23 cellular contexts compared by ENCODE assay signal in genomic region chr4:144627663-144628076, GRCh38. TPM values are rescaled to one million over a fixed set of nuclear protein-coding genes. Genes with fewer than 3 reads are reported as not detected.
DNase-seq lines count a peak whose midpoint lies in the region; FAIRE-seq and TF ChIP-seq lines count a peak whose summit lies in the region.
"Had no signal": no experiment of that assay in that cellular context is flagged by ENCODE, and none has a peak within 500 bp of the region (broad histone marks: within the 10 kb centered on the region; RNA-seq: fewer than 3 reads in every experiment).

No MANE protein-coding gene starts in this region.

- peak; percentile 79 for FAIRE-seq in H54 (lab: Jason Lieb, UNC)
- FAIRE-seq: colon, RCC 7860 had no signal

- H3K4me3 ChIP-seq in fibroblast of villous mesenchyme (ENCODE audit: low read depth, low read length): no peak overlapping the region
- H3K4me3 ChIP-seq: heart right ventricle, prostate gland, vagina had no signal

- no peak for TF ChIP-seq CTCF in fibroblast of villous mesenchyme (IDR thresholded peaks at IDR 0.05; ENCODE audit: insufficient read depth, low read depth, low read length)

- peaks cover 0 to 5% (median 0%) of the 10 kb centered on the region in 6 donors for H3K9me3 Mint-ChIP-seq in immature natural killer cell
- H3K9me3 Mint-ChIP-seq: CD4-positive, alpha-beta T cell; endodermal cell; H9; stimulated activated memory B cell treated with anti-CD40 and anti-IgM and Interleukin-4, amounts not matched to agents 10 μg/mL and 1 μg/mL and 100 μg/mL, for 72 hours had no signal

- no peaks in the 10 kb centered on the region for H3K4me1 Mint-ChIP-seq in immature natural killer cell
- H3K4me1 Mint-ChIP-seq: stimulated activated memory B cell treated with anti-CD40 and anti-IgM and Interleukin-4, amounts not matched to agents 10 μg/mL and 1 μg/mL and 100 μg/mL, for 72 hours had no signal

- DNase-seq in H54 (ENCODE audit: insufficient read length, low spot score) (no peak), amniotic epithelial cell (ENCODE audit: low read depth) (peak; percentile 81), fibroblast of villous mesenchyme (ENCODE audit: low read depth) (peak; percentile 20), pulmonary artery endothelial cell (ENCODE audit: low read depth, low spot score) (peak; percentile 95), NCI-H345 (lab: John Stamatoyannopoulos, UW) (no peak), immature natural killer cell (no peak)
- no peak for DNase-seq in effector CD8-positive, alpha-beta T cell (lab: John Stamatoyannopoulos, UW)
- DNase-seq: activated CD4-positive, alpha-beta T cell treated with anti-CD3 and anti-CD28 coated beads, Interleukin-2, amount 50 U/mL, for 1 hour; CD4-positive, alpha-beta T cell; DMS153; endodermal cell; H9; heart right ventricle; Kasumi-1; NCI-H524; SK-N-SH had no signal

- no peaks in the 10 kb centered on the region for H3K36me3 Mint-ChIP-seq in immature natural killer cell
- H3K36me3 Mint-ChIP-seq: activated naive CD4-positive, alpha-beta T cell treated with anti-CD3 and anti-CD28 coated beads, Interleukin-2, amount 50 U/mL, for 72 hours; stimulated activated memory B cell treated with anti-CD40 and anti-IgM and Interleukin-4, amounts not matched to agents 10 μg/mL and 1 μg/mL and 100 μg/mL, for 72 hours had no signal

- TF ChIP-seq POLR2A in H54 (IDR thresholded peaks at IDR 0.05; ENCODE audit: low read depth, low read length): no peak

- no peak overlapping the region for H3K27ac Mint-ChIP-seq in immature natural killer cell
- H3K27ac Mint-ChIP-seq: activated naive CD4-positive, alpha-beta T cell treated with anti-CD3 and anti-CD28 coated beads, Interleukin-2, amount 50 U/mL, for 72 hours; CD4-positive, alpha-beta T cell; endodermal cell; H9; stimulated activated memory B cell treated with anti-CD40 and anti-IgM and Interleukin-4, amounts not matched to agents 10 μg/mL and 1 μg/mL and 100 μg/mL, for 72 hours had no signal

- no peak overlapping the region for H3K4me3 Mint-ChIP-seq in immature natural killer cell
- H3K4me3 Mint-ChIP-seq: CD4-positive, alpha-beta T cell; endodermal cell; H9; stimulated activated memory B cell treated with anti-CD40 and anti-IgM and Interleukin-4, amounts not matched to agents 10 μg/mL and 1 μg/mL and 100 μg/mL, for 72 hours had no signal

- peaks cover 0 to 2% (median 0%) of the 10 kb centered on the region in 3 donors for H3K27me3 Mint-ChIP-seq in immature natural killer cell (ENCODE audit: low read depth in 3 of 3)
- H3K27me3 Mint-ChIP-seq: CD4-positive, alpha-beta T cell; stimulated activated memory B cell treated with anti-CD40 and anti-IgM and Interleukin-4, amounts not matched to agents 10 μg/mL and 1 μg/mL and 100 μg/mL, for 72 hours had no signal

RNA-seq across cellular contexts. Expression of gene HHIP, which starts 18.3 kb away (rescaled TPM):
- 0.64 and 1.7 TPM in 2 replicates for total RNA-seq in fibroblast of villous mesenchyme
- total RNA-seq in pulmonary artery endothelial cell: 217 and 481 TPM in 2 replicates
- polyA plus RNA-seq in immature natural killer cell: not detected
- total RNA-seq: activated naive CD4-positive, alpha-beta T cell treated with anti-CD3 and anti-CD28 coated beads, Interleukin-2, amount 50 U/mL, for 72 hours; CD4-positive, alpha-beta T cell; T-helper 2 cell treated with Interferon-gamma antibody and Interleukin-4, amounts not matched to agents 100 ng/mL and 5 ng/mL, for 36 hours had no signal

Comparison
In these comparisons a context has a peak if more than half of its experiments do, and no peak if none do; other contexts are left out.
1. DNase-seq: peak in amniotic epithelial cell (single experiment), fibroblast of villous mesenchyme (single experiment) and pulmonary artery endothelial cell (single experiment); none in H54 (single experiment), effector CD8-positive, alpha-beta T cell (single experiment), NCI-H345 (single experiment) and immature natural killer cell (0 of 3).
2. RNA of gene HHIP, which starts 18.3 kb away (total RNA-seq): 217 to 481 TPM in pulmonary artery endothelial cell; 0.64 to 1.7 TPM in fibroblast of villous mesenchyme; every median in the first group is over 10 times any median in the second.